1 cellular context compared by ENCODE assay signal in genomic region chr20:48770700-48771099, GRCh38.
TF ChIP-seq lines count a peak whose summit lies in the region.

No MANE protein-coding gene starts in this region.

TF ChIP-seq in GM23338, 12 proteins besides CTCF, POLR2A, EP300 and RAD21:
- TF ChIP-seq ETS1 (IDR thresholded peaks at IDR 0.05) (no peak), EZH2phosphoT487 (IDR thresholded peaks at IDR 0.05; ENCODE audit: unreplicated experiment) (no peak), JUNB (IDR thresholded peaks at IDR 0.05; ENCODE audit: unreplicated experiment) (no peak), CREB1 (CRISPR knock-in tag; IDR thresholded peaks at IDR 0.05; ENCODE audit: low read depth) (no peak), NANOG (IDR thresholded peaks at IDR 0.05; ENCODE audit: borderline replicate concordance) (no peak), REST (IDR thresholded peaks at IDR 0.05; ENCODE audit: unreplicated experiment) (no peak), POLR2AphosphoS5 (IDR thresholded peaks at IDR 0.05; ENCODE audit: low read depth) (no peak), EZH2 (IDR thresholded peaks at IDR 0.05; ENCODE audit: low read depth, unreplicated experiment) (no peak), ZNF114 (CRISPR knock-in tag; IDR thresholded peaks at IDR 0.05) (no peak), ZNF462 (CRISPR knock-in tag; IDR thresholded peaks at IDR 0.05) (no peak), ZNF331 (CRISPR knock-in tag; IDR thresholded peaks at IDR 0.05; ENCODE audit: low read depth) (no peak), STAT1 (IDR thresholded peaks at IDR 0.05; ENCODE audit: unreplicated experiment) (no peak)
